Comparison of ENCODE assay signal across 1 cellular context in genomic region chr1:203476223-203476622, GRCh38.
TF ChIP-seq lines count a peak whose summit lies in the region.

No MANE protein-coding gene starts in this region.

TF ChIP-seq in GM12878, 131 proteins besides CTCF, POLR2A, EP300 and RAD21:
- TF ChIP-seq NR2F1 (conservative IDR thresholded peaks at IDR 0.05) (0 out of 2 replicates have a peak, but pooled peaks have one; percentile 41), RBBP5 (conservative IDR thresholded peaks at IDR 0.05) (no peak), BHLHE40 (IDR thresholded peaks at IDR 0.05; ENCODE audit: borderline replicate concordance in 1 of 2, low read depth in 2 of 2, low read length in 1 of 2) (peak; percentile 20 to 54; a peak in 2 of 4 replicates), NR2C2 (IDR thresholded peaks at IDR 0.05; ENCODE audit: borderline replicate concordance, control insufficient read depth, insufficient read length, low read depth) (peak; percentile 11), HDGF (IDR thresholded peaks at IDR 0.05) (peak; percentile 64; the same call in 1 of the 2 replicates), MYB (IDR thresholded peaks at IDR 0.05; ENCODE audit: borderline replicate concordance, low read depth, low read length) (no peak)
